ENCODE assay signal across 1 cellular context in the genomic region with DNA sequence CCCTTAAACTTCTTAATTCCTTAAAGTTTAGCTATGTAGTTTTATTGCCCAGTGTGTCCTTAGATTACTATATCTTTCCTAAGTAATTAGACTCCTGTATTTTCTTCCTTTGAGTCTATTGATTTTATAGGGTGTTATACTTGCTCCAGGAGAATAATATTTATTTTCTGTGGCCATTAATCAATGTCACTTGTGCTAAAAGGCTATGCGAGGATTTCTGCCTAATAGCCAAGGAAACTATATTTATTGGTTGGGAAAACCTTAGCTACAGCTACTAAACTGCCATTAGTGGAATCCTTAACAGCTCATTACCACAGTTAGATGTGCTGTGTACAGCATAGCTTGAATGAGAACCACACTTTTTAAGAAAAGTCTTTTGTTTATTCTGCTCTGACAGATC.
TF ChIP-seq lines count a peak whose summit lies in the region.

No MANE protein-coding gene starts in this region.

TF ChIP-seq in SK-N-SH treated with all-trans-retinoic acid at 6 μM for 48 hours, 23 proteins besides CTCF, POLR2A, EP300 and RAD21 (continued from another document):
- TF ChIP-seq, protein P1, sequence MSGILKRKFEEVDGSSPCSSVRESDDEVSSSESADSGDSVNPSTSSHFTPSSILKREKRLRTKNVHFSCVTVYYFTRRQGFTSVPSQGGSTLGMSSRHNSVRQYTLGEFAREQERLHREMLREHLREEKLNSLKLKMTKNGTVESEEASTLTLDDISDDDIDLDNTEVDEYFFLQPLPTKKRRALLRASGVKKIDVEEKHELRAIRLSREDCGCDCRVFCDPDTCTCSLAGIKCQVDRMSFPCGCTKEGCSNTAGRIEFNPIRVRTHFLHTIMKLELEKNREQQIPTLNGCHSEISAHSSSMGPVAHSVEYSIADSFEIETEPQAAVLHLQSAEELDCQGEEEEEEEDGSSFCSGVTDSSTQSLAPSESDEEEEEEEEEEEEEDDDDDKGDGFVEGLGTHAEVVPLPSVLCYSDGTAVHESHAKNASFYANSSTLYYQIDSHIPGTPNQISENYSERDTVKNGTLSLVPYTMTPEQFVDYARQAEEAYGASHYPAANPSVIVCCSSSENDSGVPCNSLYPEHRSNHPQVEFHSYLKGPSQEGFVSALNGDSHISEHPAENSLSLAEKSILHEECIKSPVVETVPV (CRISPR knock-in tag; IDR thresholded peaks at IDR 0.05), result no peak
- TF ChIP-seq ZNF565 (CRISPR knock-in tag; conservative IDR thresholded peaks at IDR 0.05; ENCODE audit: low read depth) (no peak), ESRRG (CRISPR knock-in tag; IDR thresholded peaks at IDR 0.05) (no peak), PPARA (CRISPR knock-in tag; IDR thresholded peaks at IDR 0.05; ENCODE audit: borderline replicate concordance) (no peak), ISL1 (CRISPR knock-in tag; IDR thresholded peaks at IDR 0.05) (no peak)
